Comparison of ENCODE assay signal across 22 cellular contexts in genomic region chr17:28999216-28999615, GRCh38. TPM values are rescaled to one million over a fixed set of nuclear protein-coding genes. Genes with fewer than 3 reads are reported as not detected.
"Had no signal": no experiment of that assay in that cellular context is flagged by ENCODE, and none has a peak within 500 bp of the region (broad histone marks: within the 10 kb centered on the region; RNA-seq: fewer than 3 reads in every experiment).

No MANE protein-coding gene starts in this region.

- H3K36me3 ChIP-seq: left lung, right atrium auricular region, thyroid gland had no signal

- H3K4me3 Mint-ChIP-seq: activated CD4-positive, alpha-beta memory T cell treated with anti-CD3 and anti-CD28 coated beads, Interleukin-2, amount 10 ng/mL, durations not matched to agents 7 days and 5 days; activated T-cell treated with anti-CD3 and anti-CD28 coated beads, Interleukin-2, amount 50 U/mL, for 4 hours; central memory CD8-positive, alpha-beta T cell; nephron progenitor cell had no signal

- H3K27ac Mint-ChIP-seq: activated CD4-positive, alpha-beta memory T cell treated with anti-CD3 and anti-CD28 coated beads, Interleukin-2, amount 10 ng/mL, durations not matched to agents 7 days and 5 days; nephron progenitor cell; progenitor cell of endocrine pancreas had no signal

- H3K9me3 ChIP-seq: left lung, right atrium auricular region, thyroid gland had no signal

- H3K27ac ChIP-seq: left lung, right atrium auricular region, thyroid gland had no signal

- H3K4me1 ChIP-seq: left lung, right atrium auricular region, thyroid gland had no signal

- H3K9me3 Mint-ChIP-seq: activated CD4-positive, alpha-beta memory T cell treated with anti-CD3 and anti-CD28 coated beads, Interleukin-2, amount 10 ng/mL, durations not matched to agents 7 days and 5 days; activated T-cell treated with anti-CD3 and anti-CD28 coated beads, Interleukin-2, amount 50 U/mL, for 4 hours; central memory CD8-positive, alpha-beta T cell; nephron progenitor cell had no signal

- H3K4me1 Mint-ChIP-seq: activated CD4-positive, alpha-beta memory T cell treated with anti-CD3 and anti-CD28 coated beads, Interleukin-2, amount 10 ng/mL, durations not matched to agents 7 days and 5 days; central memory CD8-positive, alpha-beta T cell had no signal

- DNase-seq: activated CD4-positive, alpha-beta memory T cell treated with anti-CD3 and anti-CD28 coated beads, Interleukin-2, amount 10 ng/mL, durations not matched to agents 7 days and 5 days; activated CD4-positive, alpha-beta T cell treated with anti-CD3 and anti-CD28 coated beads for 48 hours; activated CD4-positive, CD25-positive, alpha-beta regulatory T cell; activated effector memory CD4-positive, alpha-beta T cell treated with anti-CD3 and anti-CD28 coated beads, Interleukin-2, amount 50 U/mL, for 16 hours; activated naive CD4-positive, alpha-beta T cell treated with anti-CD3 and anti-CD28 coated beads, Interleukin-2, amount 50 U/mL, for 16 hours; activated T-cell treated with anti-CD3 and anti-CD28 coated beads, Interleukin-2, amount 50 U/mL, for 4 hours; aorta; cortex of kidney; erythroblast; foreskin melanocyte; left lung; nephron progenitor cell; stimulated activated CD4-positive, alpha-beta T cell treated with anti-CD3 and anti-CD28 coated beads, Interleukin-2, amount 100 ng/mL, for 24 hours; stimulated activated naive CD4-positive, alpha-beta T cell treated with Interleukin-2 at 50 U/mL for 16 hours; T1000; thyroid gland had no signal

- H3K4me3 ChIP-seq: left lung, right atrium auricular region, thyroid gland had no signal

- ATAC-seq: activated T-cell treated with anti-CD3 and anti-CD28 coated beads, Interleukin-2, amount 50 U/mL, for 4 hours; left lung had no signal

RNA-seq across cellular contexts. Expression of gene SEZ6, which starts 6.6 kb away (rescaled TPM):
- total RNA-seq: activated CD4-positive, alpha-beta memory T cell treated with anti-CD3 and anti-CD28 coated beads, Interleukin-2, amount 10 ng/mL, durations not matched to agents 7 days and 5 days; activated T-cell treated with anti-CD3 and anti-CD28 coated beads, Interleukin-2, amount 50 U/mL, for 4 hours; aorta; kidney epithelial cell; omental fat pad; subcutaneous adipose tissue; thyroid gland had no signal
- polyA plus RNA-seq: aorta had no signal
